14 cellular contexts compared by ENCODE assay signal in the genomic region with DNA sequence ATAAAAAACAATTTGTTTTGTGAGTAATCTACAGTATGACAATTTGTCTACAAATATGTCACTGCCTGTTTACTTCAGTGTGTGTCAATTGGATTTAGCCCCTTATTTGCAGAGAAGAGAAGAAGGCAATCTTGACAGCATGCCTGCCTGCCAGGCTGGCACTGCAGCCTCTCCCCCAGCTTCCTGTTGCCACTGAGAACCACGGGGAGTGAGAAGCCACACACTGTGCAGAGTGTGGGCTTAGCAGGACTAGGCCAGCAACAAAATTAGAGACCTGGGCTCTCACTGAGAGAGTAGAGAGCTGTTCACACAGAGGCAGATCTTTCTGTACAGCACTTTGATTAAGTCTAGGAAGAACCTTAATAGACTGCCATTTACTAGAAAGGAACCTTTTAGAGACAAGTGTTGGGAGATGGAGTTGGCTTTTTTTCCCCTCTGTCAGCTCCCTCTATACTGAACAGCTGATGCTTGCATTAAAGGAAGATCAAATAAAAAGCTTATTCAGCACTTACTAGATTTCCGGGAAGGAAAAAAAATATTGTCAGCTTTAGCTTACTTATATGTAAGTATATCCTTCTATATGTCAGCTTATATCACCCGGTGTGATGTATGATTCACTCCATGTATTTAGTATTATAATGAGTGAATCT.
DNase-seq lines count a peak whose midpoint lies in the region; ATAC-seq, FAIRE-seq and TF ChIP-seq lines count a peak whose summit lies in the region.
"Had no signal": no experiment of that assay in that cellular context is flagged by ENCODE, and none has a peak within 500 bp of the region (broad histone marks: within the 10 kb centered on the region; RNA-seq: fewer than 3 reads in every experiment).

No MANE protein-coding gene starts in this region.

- H3K4me3 ChIP-seq in uterus = no peak overlapping the region
- H3K4me3 ChIP-seq: HAP-1, ovary had no signal

- DNase-seq in Ammon's horn (ENCODE audit: low spot score) (peak; percentile 68), NCI-H146 treated with DMSO at 0.1 percent for 48 hours (lab: John Stamatoyannopoulos, UW; ENCODE audit: unreplicated experiment) (peak; percentile 30), SK-N-DZ (ENCODE audit: low spot score) (peak; percentile 15), uterus (no peak)
- no peak for DNase-seq in stimulated activated CD4-positive, alpha-beta T cell treated with anti-CD3 and anti-CD28 coated beads, Interleukin-2, amount 100 ng/mL, for 48 hours
- DNase-seq: mammary epithelial cell, NCI-H1930, ovary had no signal

- no peaks in the 10 kb centered on the region for H3K9me3 ChIP-seq in uterus
- H3K9me3 ChIP-seq: HAP-1, ovary had no signal

- no peaks in the 10 kb centered on the region for H3K36me3 ChIP-seq in uterus
- H3K36me3 ChIP-seq: HAP-1, ovary had no signal

- peak; percentile 47 for FAIRE-seq in islet of Langerhans (lab: Jason Lieb, UNC)
- FAIRE-seq: TTC549 had no signal

- TF ChIP-seq CTCF in uterus (IDR thresholded peaks at IDR 0.05) = no peak

- no peaks in the 10 kb centered on the region for H3K4me1 ChIP-seq in uterus
- H3K4me1 ChIP-seq: HAP-1 had no signal

- no peak overlapping the region for H3K27ac ChIP-seq in uterus
- H3K27ac ChIP-seq: ovary, RWPE1 had no signal

- TF ChIP-seq POLR2A in uterus (IDR thresholded peaks at IDR 0.05) = no peak

- intact Hi-C loops in uterus (cut with DNase I; ENCODE audit: low total_unique reads) = no loop called here

- no peaks in the 10 kb centered on the region for H3K27me3 ChIP-seq in uterus
- H3K27me3 ChIP-seq: ovary had no signal

- ATAC-seq in GM21786 (IDR thresholded peaks at IDR 0.05; ENCODE audit: unreplicated experiment) (no peak), GM19395 (IDR thresholded peaks at IDR 0.05; ENCODE audit: unreplicated experiment) (no peak)

Comparison
In these comparisons a context has a peak if more than half of its experiments do, and no peak if none do; other contexts are left out.
1. DNase-seq: peak in Ammon's horn (single experiment), NCI-H146 treated with DMSO at 0.1 percent for 48 hours (single experiment) and SK-N-DZ (single experiment); none in uterus (0 of 2) and stimulated activated CD4-positive, alpha-beta T cell treated with anti-CD3 and anti-CD28 coated beads, Interleukin-2, amount 100 ng/mL, for 48 hours (0 of 2).